22 cellular contexts compared by ENCODE assay signal in genomic region chr4:24885342-24885741, GRCh38. TPM values are rescaled to one million over a fixed set of nuclear protein-coding genes. Genes with fewer than 3 reads are reported as not detected.
DNase-seq lines count a peak whose midpoint lies in the region; ATAC-seq, FAIRE-seq and TF ChIP-seq lines count a peak whose summit lies in the region.
"Had no signal": no experiment of that assay in that cellular context is flagged by ENCODE, and none has a peak within 500 bp of the region (broad histone marks: within the 10 kb centered on the region; RNA-seq: fewer than 3 reads in every experiment).

No MANE protein-coding gene starts in this region.

- no peak overlapping the region for H4K91ac ChIP-seq in neuronal stem cell (ENCODE audit: low read depth, low read length, poor library complexity)

- no peaks in the 10 kb centered on the region for H3K79me2 ChIP-seq in K562 (ENCODE audit: control insufficient read depth, insufficient read depth, low read length)

- no peak overlapping the region for H3K27ac Mint-ChIP-seq in activated naive CD4-positive, alpha-beta T cell treated with anti-CD3 and anti-CD28 coated beads for 36 hours
- H3K27ac Mint-ChIP-seq: effector memory CD8-positive, alpha-beta T cell; memory B cell; naive thymus-derived CD4-positive, alpha-beta T cell; stimulated activated naive CD8-positive, alpha-beta T cell treated with anti-CD3 and anti-CD28 coated beads, Interleukin-15, Interleukin-2, amounts not matched to agents 100 ng/mL and 50 ng/mL, for 24 hours had no signal

- ATAC-seq in K562 = no peak; the same call in 2 of the 3 replicates
- ATAC-seq: effector memory CD8-positive, alpha-beta T cell; naive thymus-derived CD4-positive, alpha-beta T cell had no signal

- H3K36me3 ChIP-seq in K562 (ENCODE audit: control insufficient read depth, insufficient read depth, low read length) = no peaks in the 10 kb centered on the region
- H3K36me3 ChIP-seq in neuronal stem cell (replicated peaks in 1 of 2; ENCODE audit: control insufficient read depth in 2 of 2, insufficient read depth in 2 of 2, low read length in 2 of 2) = no peaks in the 10 kb centered on the region
- H3K36me3 ChIP-seq in testis (ENCODE audit: low read depth, missing control alignments) = no peaks in the 10 kb centered on the region

- H3K4ac ChIP-seq in neuronal stem cell (ENCODE audit: low read length) = no peak overlapping the region

- H2BK120ac ChIP-seq in neuronal stem cell (ENCODE audit: low read depth, low read length) = no peak overlapping the region

- H2AK5ac ChIP-seq in neuronal stem cell (ENCODE audit: low read depth, low read length) = no peak overlapping the region

- no peaks in the 10 kb centered on the region for H4K20me1 ChIP-seq in K562 (replicated peaks; ENCODE audit: control insufficient read depth, insufficient read depth, low read length)

- H3K9me1 ChIP-seq in K562 (ENCODE audit: control insufficient read depth, insufficient read depth, low read length) = no peaks in the 10 kb centered on the region

- no peaks in the 10 kb centered on the region for H3K36me3 Mint-ChIP-seq in activated naive CD4-positive, alpha-beta T cell treated with anti-CD3 and anti-CD28 coated beads for 36 hours (ENCODE audit: low read depth)
- H3K36me3 Mint-ChIP-seq: memory B cell; naive thymus-derived CD4-positive, alpha-beta T cell had no signal

- no peaks in the 10 kb centered on the region for H3K9me3 Mint-ChIP-seq in activated naive CD4-positive, alpha-beta T cell treated with anti-CD3 and anti-CD28 coated beads for 36 hours
- H3K9me3 Mint-ChIP-seq: central memory CD8-positive, alpha-beta T cell; effector memory CD8-positive, alpha-beta T cell; stimulated activated naive CD8-positive, alpha-beta T cell treated with anti-CD3 and anti-CD28 coated beads, Interleukin-15, Interleukin-2, amounts not matched to agents 100 ng/mL and 50 ng/mL, for 24 hours had no signal

- TF ChIP-seq CTCF in K562 (IDR thresholded peaks at IDR 0.05 in 2 of 3, conservative IDR thresholded peaks at IDR 0.05 in 1 of 3; ENCODE audit: insufficient read depth in 2 of 3, low read depth in 1 of 3, low read length in 3 of 3) (no peak), testis (IDR thresholded peaks at IDR 0.05) (no peak)

- H3K14ac ChIP-seq in neuronal stem cell (ENCODE audit: low read length) = no peak overlapping the region

- H3K4me3 ChIP-seq in K562 (no peak overlapping the region), neuronal stem cell (ENCODE audit: low read length in 2 of 2) (no peak overlapping the region), testis (no peak overlapping the region)
- H3K4me3 ChIP-seq: upper lobe of left lung had no signal

- H2AFZ ChIP-seq in K562 (ENCODE audit: low read depth, low read length) (no peak overlapping the region), neuronal stem cell (ENCODE audit: low read length) (peak overlapping the region; percentile 10)

- no peak overlapping the region for H3K23ac ChIP-seq in neuronal stem cell (ENCODE audit: low read depth, low read length, poor library complexity)

- H2BK15ac ChIP-seq in neuronal stem cell (ENCODE audit: low read length) = no peak overlapping the region

- no peak overlapping the region for H2BK12ac ChIP-seq in neuronal stem cell (ENCODE audit: low read length)

- POLR2A ChIA-PET in K562 (lab: Yijun Ruan, JAX) = no interaction called here

- CTCF ChIA-PET in K562 (lab: Yijun Ruan, JAX; ENCODE audit: low intra/inter-chr PET ratio) = no interaction called here
- CTCF ChIA-PET in activated naive CD4-positive, alpha-beta T cell treated with anti-CD3 and anti-CD28 coated beads for 36 hours (lab: Charles Lee) = no interaction called here

- no peaks in the 10 kb centered on the region for H3K79me1 ChIP-seq in neuronal stem cell (ENCODE audit: low read depth, low read length)

- TF ChIP-seq EP300 in K562 (IDR thresholded peaks at IDR 0.05; ENCODE audit: low read length) = no peak

- no peak overlapping the region for H3K4me3 Mint-ChIP-seq in activated naive CD4-positive, alpha-beta T cell treated with anti-CD3 and anti-CD28 coated beads for 36 hours
- H3K4me3 Mint-ChIP-seq: central memory CD8-positive, alpha-beta T cell; effector memory CD8-positive, alpha-beta T cell; memory B cell; naive thymus-derived CD4-positive, alpha-beta T cell; stimulated activated naive CD8-positive, alpha-beta T cell treated with anti-CD3 and anti-CD28 coated beads, Interleukin-15, Interleukin-2, amounts not matched to agents 100 ng/mL and 50 ng/mL, for 24 hours had no signal

- peaks cover 9 to 13% of the 10 kb centered on the region in 2 experiments for H3K27me3 ChIP-seq in K562 (ENCODE audit: control insufficient read depth in 2 of 2, insufficient read depth in 2 of 2, low read length in 2 of 2)
- no peaks in the 10 kb centered on the region for H3K27me3 ChIP-seq in neuronal stem cell (ENCODE audit: control insufficient read depth in 3 of 3, insufficient read depth in 3 of 3, low read depth in 1 of 3, low read length in 3 of 3)
- no peaks in the 10 kb centered on the region for H3K27me3 ChIP-seq in testis
- H3K27me3 ChIP-seq: upper lobe of left lung had no signal

- H3K4me2 ChIP-seq in K562 (ENCODE audit: insufficient read depth, low read length) (no peak overlapping the region), neuronal stem cell (ENCODE audit: insufficient read depth, low read length, poor library complexity, severe bottlenecking) (no peak overlapping the region)

- WGBS in K562 (ENCODE audit: insufficient coverage, low coverage, missing lambda C conversion rate) = 16% methylated on average over 8 of the region's 8 CpGs
- no CpG with 5 or more reads among the region's 8 CpGs for WGBS in neuronal stem cell (ENCODE audit: extremely low coverage in 2 of 2, insufficient read length in 2 of 2, insufficient replicate concordance in 1 of 2), 2 donors
- WGBS in testis, 2 donors = 63 to 68% methylated on average over 7 to 8 of the region's 8 CpGs

- no TSS peak for BruUV-seq in K562 (replicated peaks; lab: Mats Ljungman, UMichigan)

- peaks cover 2% of the 10 kb centered on the region for H3K27me3 Mint-ChIP-seq in activated naive CD4-positive, alpha-beta T cell treated with anti-CD3 and anti-CD28 coated beads for 36 hours (ENCODE audit: low read depth)
- H3K27me3 Mint-ChIP-seq: stimulated activated naive CD8-positive, alpha-beta T cell treated with anti-CD3 and anti-CD28 coated beads, Interleukin-15, Interleukin-2, amounts not matched to agents 100 ng/mL and 50 ng/mL, for 24 hours had no signal

- H2BK5ac ChIP-seq in neuronal stem cell (ENCODE audit: low read length) = no peak overlapping the region

- DNase-seq in K562 (ENCODE audit: extremely low read depth in 1 of 4, low spot score in 3 of 4) = no peak
- peak; percentile 11 for DNase-seq in foreskin melanocyte
- no peak for DNase-seq in neuronal stem cell (ENCODE audit: low spot score)
- peak; percentile 14 for DNase-seq in testis
- no peak for DNase-seq in activated naive CD4-positive, alpha-beta T cell treated with anti-CD3 and anti-CD28 coated beads for 36 hours
- DNase-seq in GF-D8 (lab: John Stamatoyannopoulos, UW) = no peak
- no peak for DNase-seq in dermis blood vessel endothelial cell
- DNase-seq: activated CD4-positive, alpha-beta T cell treated with anti-CD3 and anti-CD28 coated beads for 48 hours; activated effector memory CD4-positive, alpha-beta T cell treated with Interleukin-2 at 50 U/mL for 16 hours; AML-193; DMS79; effector memory CD8-positive, alpha-beta T cell; naive thymus-derived CD4-positive, alpha-beta T cell; NCI-H187 treated with DMSO at 0.1 percent for 48 hours; stimulated activated CD4-positive, alpha-beta T cell treated with anti-CD3 and anti-CD28 coated beads, Interleukin-4, amount 100 ng/mL, for 1 hour; upper lobe of left lung had no signal

- H3K18ac ChIP-seq in neuronal stem cell (ENCODE audit: low read length) = no peak overlapping the region

- no peak overlapping the region for H3K9ac ChIP-seq in K562 (ENCODE audit: insufficient read depth in 1 of 2, low read depth in 2 of 2, low read length in 2 of 2)
- H3K9ac ChIP-seq in neuronal stem cell (ENCODE audit: low read depth, low read length, poor library complexity) = no peak overlapping the region

- H3K4me1 ChIP-seq in K562 (replicated peaks in 1 of 2; ENCODE audit: control insufficient read depth in 2 of 2, insufficient read depth in 2 of 2, low read length in 2 of 2) (no peaks in the 10 kb centered on the region; a peak in 1 of 5 replicates), neuronal stem cell (ENCODE audit: control insufficient read depth in 2 of 2, insufficient read depth in 1 of 2, low read depth in 1 of 2, low read length in 2 of 2) (peaks cover 6 to 14% of the 10 kb centered on the region in 2 donors), testis (no peaks in the 10 kb centered on the region)
- H3K4me1 ChIP-seq: upper lobe of left lung had no signal

- no peaks in the 10 kb centered on the region for H3K4me1 Mint-ChIP-seq in activated naive CD4-positive, alpha-beta T cell treated with anti-CD3 and anti-CD28 coated beads for 36 hours (ENCODE audit: low read depth)
- H3K4me1 Mint-ChIP-seq: central memory CD8-positive, alpha-beta T cell; memory B cell; naive thymus-derived CD4-positive, alpha-beta T cell had no signal

- intact Hi-C loops in K562 (cut with micrococcal nuclease) (no loop called here), testis (cut with DNase I; ENCODE audit: low total_unique reads) (no loop called here)
- intact Hi-C loops in activated naive CD4-positive, alpha-beta T cell treated with anti-CD3 and anti-CD28 coated beads for 36 hours (cut with micrococcal nuclease) = no loop called here

- TF ChIP-seq POLR2A in K562 (conservative IDR thresholded peaks at IDR 0.05) (no peak), testis (IDR thresholded peaks at IDR 0.05) (no peak)

- in situ Hi-C loops in K562 (cut with MboI) = no loop called here

- H3K27ac ChIP-seq in K562 (ENCODE audit: extremely low read depth, low read depth, low read length) (no peak overlapping the region), neuronal stem cell (replicated peaks; ENCODE audit: low read length) (no peak overlapping the region), testis (no peak overlapping the region)
- H3K27ac ChIP-seq: upper lobe of left lung had no signal

- H3K9me3 ChIP-seq in K562 (replicated peaks; ENCODE audit: control insufficient read depth, insufficient read depth, low read depth, low read length) (no peaks in the 10 kb centered on the region), neuronal stem cell (replicated peaks in 1 of 2; ENCODE audit: control insufficient read depth in 2 of 2, insufficient read depth in 1 of 2, low read depth in 1 of 2, low read length in 2 of 2) (no peaks in the 10 kb centered on the region), testis (no peaks in the 10 kb centered on the region)
- H3K9me3 ChIP-seq: upper lobe of left lung had no signal

- H4K8ac ChIP-seq in neuronal stem cell (ENCODE audit: low read depth, low read length) = no peak overlapping the region

- TF ChIP-seq RAD21 in K562 (CRISPR knock-in tag; conservative IDR thresholded peaks at IDR 0.05 in 1 of 2, IDR thresholded peaks at IDR 0.05 in 1 of 2) = no peak

- FAIRE-seq in K562 (lab: Jason Lieb, UNC) = peak; percentile 11
- FAIRE-seq: GM12891, GM19239, keratinocyte had no signal

RNA-seq across cellular contexts. Expression of gene CCDC149, which starts 27.5 kb away (rescaled TPM):
- total RNA-seq in K562 (2011; cell fraction: chromatin; rRNA removed; ENCODE audit: low replicate concordance) = not detected in 2 replicates
- not detected in 2 replicates for total RNA-seq in K562 (2011; cell fraction: nucleolus; rRNA removed)
- total RNA-seq in K562 (2011; cell fraction: nucleoplasm; rRNA removed) = not detected in 2 replicates
- total RNA-seq in K562 (2014; rRNA removed) = not detected in 2 replicates
- not detected in 2 replicates for total RNA-seq in K562 (2014; rRNA removed; fragmentation: Illumina TruSeq; extraction: Trizol)
- not detected in 2 replicates for total RNA-seq in K562 (2015; rRNA removed; fragmentation: Illumina TruSeq; extraction: Trizol)
- 0.09 and 0.18 TPM in 2 replicates for total RNA-seq in K562 (2021)
- 0.04 TPM in 1 of 2 replicates, not detected in the other for polyA plus RNA-seq in K562 (2011; rRNA removed)
- 0.03 TPM in 1 of 2 replicates, not detected in the other for polyA plus RNA-seq in K562 (2011; cell fraction: cytosol; rRNA removed)
- polyA plus RNA-seq in K562 (2011; cell fraction: nucleus; rRNA removed) = not detected in 2 replicates
- 0.01 and 0.10 TPM in 2 replicates for polyA plus RNA-seq in K562 (2012)
- polyA plus RNA-seq in K562 (2014; fragmentation: Illumina TruSeq; extraction: Trizol) = not detected in 2 replicates
- polyA plus RNA-seq in K562 (2014; fragmentation: Nextera tagmentation; extraction: Ambion mirVana) = not detected
- polyA plus RNA-seq in K562 (2014; rRNA removed) = not detected in 2 replicates
- polyA minus RNA-seq in K562 (2011; rRNA and poly(A)+ RNA removed) = not detected in 2 replicates
- polyA minus RNA-seq in K562 (2011; cell fraction: cytosol; rRNA and poly(A)+ RNA removed) = not detected in 2 replicates
- not detected in 2 replicates for polyA minus RNA-seq in K562 (2011; cell fraction: nucleus; rRNA and poly(A)+ RNA removed)
- polyA plus RNA-seq in neuronal stem cell (2013, experiment 1 of 2) = 4.0 TPM
- polyA plus RNA-seq in neuronal stem cell (2013, experiment 2 of 2) = 4.0 TPM
- 10 to 100 TPM; 12.6 to 17.2 TPM for total RNA-seq in testis
- 9.4 TPM for polyA plus RNA-seq in testis (ENCODE audit: insufficient read depth, low read depth, low replicate concordance)
- total RNA-seq in activated naive CD4-positive, alpha-beta T cell treated with anti-CD3 and anti-CD28 coated beads for 36 hours = not detected
- total RNA-seq in dermis blood vessel endothelial cell = 13.3 and 16.9 TPM in 2 replicates
- polyA plus RNA-seq: naive thymus-derived CD4-positive, alpha-beta T cell had no signal

Comparison
In these comparisons a context has a peak if more than half of its experiments do, and no peak if none do; other contexts are left out.
1. DNase-seq: peak in foreskin melanocyte (single experiment) and testis (single experiment); none in K562 (0 of 4), neuronal stem cell (single experiment), activated naive CD4-positive, alpha-beta T cell treated with anti-CD3 and anti-CD28 coated beads for 36 hours (single experiment), GF-D8 (single experiment) and dermis blood vessel endothelial cell (single experiment).
2. RNA of gene CCDC149, which starts 27.5 kb away (total RNA-seq): 12.6 to 17.2 TPM in testis and 13.3 to 16.9 TPM in dermis blood vessel endothelial cell; not detected in activated naive CD4-positive, alpha-beta T cell treated with anti-CD3 and anti-CD28 coated beads for 36 hours and 0.09 to 0.18 TPM in K562; every median in the first group is over 10 times any median in the second.